In the genomic region with DNA sequence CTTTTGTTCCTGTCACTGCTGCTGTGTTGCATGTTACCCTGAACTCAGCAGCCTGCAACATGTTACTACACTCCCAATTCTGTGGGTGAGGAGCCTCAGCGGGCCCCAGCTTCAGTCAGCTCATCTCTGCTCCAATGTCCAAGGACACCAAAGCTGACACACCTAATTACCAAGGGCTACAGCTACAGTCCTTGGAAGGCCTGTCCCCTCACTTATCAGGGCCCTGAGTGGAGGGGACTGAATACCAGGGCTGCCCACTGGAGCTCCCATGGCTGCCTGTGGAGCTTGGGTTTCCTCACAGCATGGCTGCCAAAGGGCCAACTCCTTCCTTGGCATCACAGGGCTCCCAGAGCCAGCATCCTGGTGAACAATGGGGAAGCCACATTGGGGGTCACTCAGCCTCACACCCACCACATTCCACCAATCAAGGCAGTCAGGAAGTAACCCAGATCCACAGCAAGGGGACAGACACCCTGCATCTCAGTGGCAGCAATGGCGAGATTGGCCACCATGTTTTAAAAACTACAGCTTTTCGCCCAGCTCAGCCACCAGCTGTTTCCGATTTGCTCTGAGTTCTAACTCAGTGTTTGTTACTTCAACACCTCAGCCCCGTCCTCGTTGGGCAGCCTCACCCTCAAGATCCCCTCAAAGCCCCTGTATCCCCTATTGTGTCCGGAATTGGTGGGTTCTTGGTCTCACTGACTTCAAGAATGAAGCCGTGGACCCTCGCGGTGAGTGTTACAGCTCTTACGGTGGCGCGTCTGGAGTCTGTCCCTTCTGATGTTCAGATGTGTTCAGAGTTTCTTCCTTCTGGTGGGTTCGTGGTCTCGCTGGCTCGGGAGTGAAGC, we compare ENCODE assay signal across 16 cellular contexts. TPM values are rescaled to one million over a fixed set of nuclear protein-coding genes. Genes with fewer than 3 reads are reported as not detected.
DNase-seq lines count a peak whose midpoint lies in the region; ATAC-seq and TF ChIP-seq lines count a peak whose summit lies in the region.
"Had no signal": no experiment of that assay in that cellular context is flagged by ENCODE, and none has a peak within 500 bp of the region (broad histone marks: within the 10 kb centered on the region; RNA-seq: fewer than 3 reads in every experiment).

No MANE protein-coding gene starts in this region.

- peaks cover 84% of the 10 kb centered on the region for H3K4me1 Mint-ChIP-seq in T-helper 2 cell treated with Interferon-gamma antibody and Interleukin-4, amounts not matched to agents 5 μg/mL and 100 μg/mL, for 36 hours (ENCODE audit: low read depth)
- peaks cover 45% of the 10 kb centered on the region for H3K4me1 Mint-ChIP-seq in WTC11

- CTCF ChIA-PET in WTC11 (lab: Charles Lee) = interaction anchor here (1.2 kb wide), 1 partner anchor 70 kb away, joined by 4 read pairs; no protein-coding TSS in a partner anchor

- TF ChIP-seq CTCF in WTC11 (IDR thresholded peaks at IDR 0.05) (no peak), spleen (IDR thresholded peaks at IDR 0.05 in 8 of 11, conservative IDR thresholded peaks at IDR 0.05 in 3 of 11) (no peak)

- no peak for TF ChIP-seq POLR2A in spleen (IDR thresholded peaks at IDR 0.05)

- H3K4me3 ChIP-seq in spleen = peak overlapping the region in 4 of 8 donors; percentile 4 to 55 (median 18)
- H3K4me3 ChIP-seq: ascending aorta, right lobe of liver, tibial nerve had no signal

- peaks cover 32 to 96% (median 85%) of the 10 kb centered on the region in 6 donors for H3K4me1 ChIP-seq in spleen
- H3K4me1 ChIP-seq: ascending aorta, right lobe of liver had no signal

- peak overlapping the region; percentile 87 for H3K4me3 Mint-ChIP-seq in T-helper 2 cell treated with Interferon-gamma antibody and Interleukin-4, amounts not matched to agents 5 μg/mL and 100 μg/mL, for 36 hours
- no peak overlapping the region for H3K4me3 Mint-ChIP-seq in WTC11

- H3K27ac ChIP-seq in cingulate gyrus (ENCODE audit: low read depth, low read length) (peak overlapping the region; percentile 35), spleen (peak overlapping the region in 6 of 8 donors; percentile 10 to 96 (median 71))
- H3K27ac ChIP-seq: ascending aorta, foreskin keratinocyte, right lobe of liver had no signal

- ATAC-seq in WTC11 = no peak
- ATAC-seq in HG03095 (IDR thresholded peaks at IDR 0.05; ENCODE audit: unreplicated experiment) = no peak
- ATAC-seq in HG02759 (IDR thresholded peaks at IDR 0.05; ENCODE audit: unreplicated experiment) = no peak

- intact Hi-C loops in spleen (cut with DNase I; ENCODE audit: low total_unique reads) = no loop called here

- H3K9me3 ChIP-seq in spleen = no peaks in the 10 kb centered on the region
- H3K9me3 ChIP-seq: ascending aorta, right lobe of liver, SK-N-SH had no signal

- peak; percentile 46 for DNase-seq in T-helper 2 cell treated with Interferon-gamma antibody and Interleukin-4, amounts not matched to agents 5 μg/mL and 100 μg/mL, for 36 hours (ENCODE audit: low spot score)
- no peak for DNase-seq in T-helper 2 cell
- DNase-seq in WTC11 (ENCODE audit: low spot score) = no peak
- DNase-seq in spleen = no peak
- DNase-seq in COLO668 (lab: John Stamatoyannopoulos, UW; ENCODE audit: unreplicated experiment) = no peak
- DNase-seq: 8988T; effector CD4-positive, alpha-beta T cell; foreskin keratinocyte; NCI-H2107; right lobe of liver; SK-N-SH had no signal

- no peaks in the 10 kb centered on the region for H3K27me3 Mint-ChIP-seq in T-helper 2 cell treated with Interferon-gamma antibody and Interleukin-4, amounts not matched to agents 5 μg/mL and 100 μg/mL, for 36 hours (ENCODE audit: low read depth)
- H3K27me3 Mint-ChIP-seq in WTC11 (ENCODE audit: low read depth) = no peaks in the 10 kb centered on the region

- WGBS in spleen, 5 donors = 77 to 86% (median 80%) methylated on average over 13 to 16 of the region's 16 CpGs

- H3K36me3 ChIP-seq in spleen = peaks cover 0 to 73% (median 5%) of the 10 kb centered on the region in 6 donors
- H3K36me3 ChIP-seq: ascending aorta, right lobe of liver had no signal

- H3K9me3 Mint-ChIP-seq in T-helper 2 cell treated with Interferon-gamma antibody and Interleukin-4, amounts not matched to agents 5 μg/mL and 100 μg/mL, for 36 hours = peaks cover 13% of the 10 kb centered on the region
- H3K9me3 Mint-ChIP-seq in WTC11 = peaks cover 7% of the 10 kb centered on the region; the same call in 1 of the 2 replicates

- peaks cover 82% of the 10 kb centered on the region for H3K36me3 Mint-ChIP-seq in T-helper 2 cell treated with Interferon-gamma antibody and Interleukin-4, amounts not matched to agents 5 μg/mL and 100 μg/mL, for 36 hours (ENCODE audit: low read depth)
- peaks cover 20% of the 10 kb centered on the region for H3K36me3 Mint-ChIP-seq in WTC11

- peak overlapping the region; percentile 94 for H3K27ac Mint-ChIP-seq in T-helper 2 cell treated with Interferon-gamma antibody and Interleukin-4, amounts not matched to agents 5 μg/mL and 100 μg/mL, for 36 hours
- peak overlapping the region; percentile 76 for H3K27ac Mint-ChIP-seq in WTC11

- no peaks in the 10 kb centered on the region for H3K27me3 ChIP-seq in spleen (replicated peaks in 1 of 7)
- H3K27me3 ChIP-seq: ascending aorta, foreskin keratinocyte, right lobe of liver, tibial nerve had no signal

- POLR2A ChIA-PET in WTC11 (lab: Charles Lee) = no interaction called here

TF ChIP-seq in WTC11, 78 proteins besides CTCF, POLR2A, EP300 and RAD21:
- no peak for TF ChIP-seq PRRX2 (CRISPR knock-in tag; IDR thresholded peaks at IDR 0.05)

RNA-seq across cellular contexts. Expression of gene SEMA4D, which starts 18.9 kb away (rescaled TPM):
- total RNA-seq in WTC11 (2021) = 60.5 to 67.8 TPM (median 65.2 TPM) in 3 replicates
- total RNA-seq in spleen = 100 to 1,000 TPM in 6 of 7 donors, 10 to 100 TPM in 1; 81.6 to 193 (median 171) TPM
- 10 to 100 TPM; 23.0 to 32.3 (median 31.5) TPM for polyA plus RNA-seq in spleen
